In genomic region chr7:43669286-43670081, GRCh38 we compare ENCODE assay signal across 9 cellular contexts. TPM values are rescaled to one million over a fixed set of nuclear protein-coding genes. Genes with fewer than 3 reads are reported as not detected.
A peak's percentile ranks its signal among the peaks of the same experiment; 100 is the strongest.
DNase-seq lines count a peak whose midpoint lies in the region; ATAC-seq, FAIRE-seq and TF ChIP-seq lines count a peak whose summit lies in the region.
"Had no signal": no experiment of that assay in that cellular context is flagged by ENCODE, and none has a peak within 500 bp of the region (broad histone marks: within the 10 kb centered on the region; RNA-seq: fewer than 3 reads in every experiment).

No MANE protein-coding gene starts in this region.

- H3K4me3 Mint-ChIP-seq in endothelial cell (ENCODE audit: unreplicated experiment), result no peak overlapping the region
- H3K4me3 Mint-ChIP-seq: neural crest cell had no signal

- POLR2A ChIA-PET in K562 (lab: Yijun Ruan, JAX), result interaction anchor here (0.6 to 1.1 kb wide), 4 partner anchors 10 to 640 kb away, joined by 3 read pairs; no protein-coding TSS in a partner anchor

- H3K79me2 ChIP-seq in K562 (ENCODE audit: control insufficient read depth, insufficient read depth, low read length), result peaks cover 98% of the 10 kb centered on the region

- H3K27ac Mint-ChIP-seq in endothelial cell (ENCODE audit: unreplicated experiment), result no peak overlapping the region

- H3K27me3 ChIP-seq in K562 (ENCODE audit: control insufficient read depth in 2 of 2, insufficient read depth in 2 of 2, low read length in 2 of 2) (no peaks in the 10 kb centered on the region), heart left ventricle (no peaks in the 10 kb centered on the region)

- no peaks in the 10 kb centered on the region; the same call in none of the 2 replicates for H3K9me3 ChIP-seq in K562 (replicated peaks; ENCODE audit: control insufficient read depth, insufficient read depth, low read depth, low read length)
- peaks cover 0 to 17% (median 0%) of the 10 kb centered on the region in 12 donors for H3K9me3 ChIP-seq in heart left ventricle

- H3K9me1 ChIP-seq in K562 (ENCODE audit: control insufficient read depth, insufficient read depth, low read length), result no peaks in the 10 kb centered on the region

- no peak for FAIRE-seq in K562 (lab: Jason Lieb, UNC)

- TF ChIP-seq CTCF in K562 (IDR thresholded peaks at IDR 0.05 in 2 of 3, conservative IDR thresholded peaks at IDR 0.05 in 1 of 3; ENCODE audit: insufficient read depth in 2 of 3, low read depth in 1 of 3, low read length in 3 of 3), result no peak
- no peak for TF ChIP-seq CTCF in heart left ventricle (IDR thresholded peaks at IDR 0.05)
- no peak for TF ChIP-seq CTCF in endothelial cell (IDR thresholded peaks at IDR 0.05; ENCODE audit: unreplicated experiment)

- H3K4me1 Mint-ChIP-seq in endothelial cell (ENCODE audit: unreplicated experiment), result peaks cover 13% of the 10 kb centered on the region
- H3K4me1 Mint-ChIP-seq: neural crest cell had no signal

- H3K4me1 ChIP-seq in K562 (replicated peaks in 1 of 2; ENCODE audit: control insufficient read depth in 2 of 2, insufficient read depth in 2 of 2, low read length in 2 of 2) (peaks cover 0 to 1% of the 10 kb centered on the region in 2 experiments; a peak in 2 of 5 replicates), heart left ventricle (peaks cover 0 to 32% (median 6%) of the 10 kb centered on the region in 12 donors)

- H3K27me3 Mint-ChIP-seq in endothelial cell (ENCODE audit: unreplicated experiment), result peaks cover 2% of the 10 kb centered on the region

- DNase-seq in activated CD4-positive, alpha-beta T cell treated with anti-CD3 and anti-CD28 coated beads for 1 hour, result peak; percentile 46
- peak in 1 of 4 experiments; percentile 25 for DNase-seq in K562 (ENCODE audit: extremely low read depth in 1 of 4, low spot score in 3 of 4)
- DNase-seq in stimulated activated CD4-positive, alpha-beta T cell treated with anti-CD3 and anti-CD28 coated beads, Interleukin-2, amount 100 ng/mL, for 24 hours, result peak; percentile 79 to 84
- DNase-seq in heart left ventricle, result no peak
- DNase-seq in NCI-H1930 (lab: John Stamatoyannopoulos, UW), result no peak
- no peak for DNase-seq in endothelial cell (ENCODE audit: low spot score)

- no peaks in the 10 kb centered on the region for H3K9me3 Mint-ChIP-seq in endothelial cell (ENCODE audit: unreplicated experiment)

- in situ Hi-C loops in K562 (cut with MboI), result no loop called here

- peaks cover 8% of the 10 kb centered on the region; the same call in 2 of the 3 replicates for H3K36me3 ChIP-seq in K562 (ENCODE audit: control insufficient read depth, insufficient read depth, low read length)
- H3K36me3 ChIP-seq in heart left ventricle, result no peaks in the 10 kb centered on the region

- H3K9ac ChIP-seq in K562 (ENCODE audit: insufficient read depth in 1 of 2, low read depth in 2 of 2, low read length in 2 of 2), result no peak overlapping the region

- ATAC-seq in GM21381 (IDR thresholded peaks at IDR 0.05; ENCODE audit: unreplicated experiment) (peak; percentile 55), K562 (peak; percentile 56; the same call in 1 of the 3 replicates), heart left ventricle (no peak), HG03045 (IDR thresholded peaks at IDR 0.05; ENCODE audit: unreplicated experiment) (no peak)

- H2AFZ ChIP-seq in K562 (ENCODE audit: low read depth, low read length), result no peak overlapping the region

- H4K20me1 ChIP-seq in K562 (replicated peaks; ENCODE audit: control insufficient read depth, insufficient read depth, low read length), result no peaks in the 10 kb centered on the region

- BruUV-seq in K562 (replicated peaks; lab: Mats Ljungman, UMichigan), result no TSS peak

- H3K4me2 ChIP-seq in K562 (ENCODE audit: insufficient read depth, low read length), result no peak overlapping the region

- H3K27ac ChIP-seq in K562 (ENCODE audit: extremely low read depth, low read depth, low read length) (no peak overlapping the region), heart left ventricle (peak overlapping the region in 1 of 12 donors; percentile 3)

- H3K36me3 Mint-ChIP-seq in endothelial cell (ENCODE audit: low read depth, unreplicated experiment), result peaks cover 13% of the 10 kb centered on the region

- 80% methylated on average over 12 of the region's 15 CpGs for WGBS in K562 (ENCODE audit: insufficient coverage, low coverage, missing lambda C conversion rate)
- 83 to 89% (median 86%) methylated on average over 15 of the region's 15 CpGs for WGBS in heart left ventricle, 4 donors

- H3K4me3 ChIP-seq in K562 (no peak overlapping the region), heart left ventricle (no peak overlapping the region)

- intact Hi-C loops in K562 (cut with micrococcal nuclease), result no loop called here
- intact Hi-C loops in heart left ventricle (cut with DNase I), result no loop called here

- TF ChIP-seq EP300 in K562 (IDR thresholded peaks at IDR 0.05; ENCODE audit: low read length), result no peak

- CTCF ChIA-PET in K562 (lab: Yijun Ruan, JAX; ENCODE audit: low intra/inter-chr PET ratio), result no interaction called here

- TF ChIP-seq RAD21 in K562 (CRISPR knock-in tag; conservative IDR thresholded peaks at IDR 0.05 in 1 of 2, IDR thresholded peaks at IDR 0.05 in 1 of 2), result no peak

- no peak for TF ChIP-seq POLR2A in K562 (conservative IDR thresholded peaks at IDR 0.05)
- TF ChIP-seq POLR2A in heart left ventricle (IDR thresholded peaks at IDR 0.05), result no peak

TF ChIP-seq in K562, 482 proteins besides CTCF, POLR2A, EP300 and RAD21 (continues in another document):
- TF ChIP-seq PBX2 (CRISPR knock-in tag; IDR thresholded peaks at IDR 0.05; ENCODE audit: low read depth) (no peak), PBX2 (tag; conservative IDR thresholded peaks at IDR 0.05; ENCODE audit: low read depth) (peak; percentile 34; the same call in 1 of the 2 replicates), MAFG (tag; conservative IDR thresholded peaks at IDR 0.05) (0 out of 2 replicates have a peak, but pooled peaks have one; percentile 30), C11orf30 (IDR thresholded peaks at IDR 0.05; ENCODE audit: low read depth) (peak; percentile 59), TFAP4 (CRISPR knock-in tag; IDR thresholded peaks at IDR 0.05; ENCODE audit: borderline replicate concordance) (peak; percentile 36; the same call in 1 of the 2 replicates), LEF1 (IDR thresholded peaks at IDR 0.05) (no peak), MAFK (IDR thresholded peaks at IDR 0.05; ENCODE audit: low read length) (peak; percentile 31; the same call in 1 of the 2 replicates), MAX (CRISPR knock-in tag; IDR thresholded peaks at IDR 0.05) (no peak), U2AF2 (optimal IDR thresholded peaks at IDR 0.05; ENCODE audit: low read depth, low read length) (no peak), ZNF75A (CRISPR knock-in tag; IDR thresholded peaks at IDR 0.05) (no peak), ZNF316 (IDR thresholded peaks at IDR 0.05) (peak; percentile 51)

RNA-seq across cellular contexts. Expression of gene COA1, which starts 59.8 kb away (rescaled TPM):
- total RNA-seq in K562 (2011; cell fraction: chromatin; rRNA removed; ENCODE audit: low replicate concordance), result 181 and 261 TPM in 2 replicates
- total RNA-seq in K562 (2011; cell fraction: nucleolus; rRNA removed), result 81.2 and 117 TPM in 2 replicates
- total RNA-seq in K562 (2011; cell fraction: nucleoplasm; rRNA removed), result 236 and 385 TPM in 2 replicates
- 105 and 109 TPM in 2 replicates for total RNA-seq in K562 (2014; rRNA removed)
- total RNA-seq in K562 (2014; rRNA removed; fragmentation: Illumina TruSeq; extraction: Trizol), result 197 TPM in 2 replicates
- 130 and 143 TPM in 2 replicates for total RNA-seq in K562 (2015; rRNA removed; fragmentation: Illumina TruSeq; extraction: Trizol)
- total RNA-seq in K562 (2021), result 137 and 149 TPM in 2 replicates
- 98.9 and 105 TPM in 2 replicates for polyA plus RNA-seq in K562 (2011; rRNA removed)
- polyA plus RNA-seq in K562 (2011; cell fraction: cytosol; rRNA removed), result 79.1 and 145 TPM in 2 replicates
- polyA plus RNA-seq in K562 (2011; cell fraction: nucleus; rRNA removed), result 90.7 and 107 TPM in 2 replicates
- 163 and 167 TPM in 2 replicates for polyA plus RNA-seq in K562 (2012)
- polyA plus RNA-seq in K562 (2014; fragmentation: Illumina TruSeq; extraction: Trizol), result 190 and 215 TPM in 2 replicates
- polyA plus RNA-seq in K562 (2014; fragmentation: Nextera tagmentation; extraction: Ambion mirVana), result 100 to 1,000 TPM; 432 to 463 TPM
- polyA plus RNA-seq in K562 (2014; rRNA removed), result 181 and 203 TPM in 2 replicates
- 110 and 121 TPM in 2 replicates for polyA minus RNA-seq in K562 (2011; rRNA and poly(A)+ RNA removed)
- 39.2 and 42.5 TPM in 2 replicates for polyA minus RNA-seq in K562 (2011; cell fraction: cytosol; rRNA and poly(A)+ RNA removed)
- 60.6 and 89.1 TPM in 2 replicates for polyA minus RNA-seq in K562 (2011; cell fraction: nucleus; rRNA and poly(A)+ RNA removed)
- 10 to 100 TPM; 57.5 to 81.2 (median 68.2) TPM for total RNA-seq in heart left ventricle
- polyA plus RNA-seq in heart left ventricle, result 10 to 100 TPM; 75.0 to 75.1 TPM
- 55.5 TPM for total RNA-seq in endothelial cell (ENCODE audit: unreplicated experiment)

Comparison
In these comparisons a context has a peak if more than half of its experiments do, and no peak if none do; other contexts are left out.
1. ATAC-seq: peak in GM21381 (single experiment) and K562 (single experiment); none in heart left ventricle (0 of 4) and HG03045 (single experiment).
2. DNase-seq: peak in activated CD4-positive, alpha-beta T cell treated with anti-CD3 and anti-CD28 coated beads for 1 hour (single experiment) and stimulated activated CD4-positive, alpha-beta T cell treated with anti-CD3 and anti-CD28 coated beads, Interleukin-2, amount 100 ng/mL, for 24 hours (2 of 2); none in heart left ventricle (0 of 5), NCI-H1930 (0 of 2) and endothelial cell (single experiment).